Comparison of ENCODE assay signal across 17 cellular contexts in genomic region chr2:38592951-38593350, GRCh38. TPM values are rescaled to one million over a fixed set of nuclear protein-coding genes. Genes with fewer than 3 reads are reported as not detected.
A peak's percentile ranks its signal among the peaks of the same experiment; 100 is the strongest.
DNase-seq lines count a peak whose midpoint lies in the region; ATAC-seq and TF ChIP-seq lines count a peak whose summit lies in the region.
"Had no signal": no experiment of that assay in that cellular context is flagged by ENCODE, and none has a peak within 500 bp of the region (broad histone marks: within the 10 kb centered on the region; RNA-seq: fewer than 3 reads in every experiment).

No MANE protein-coding gene starts in this region.

- H3K9me3 ChIP-seq in breast epithelium (no peaks in the 10 kb centered on the region), RWPE2 (ENCODE audit: severe bottlenecking) (no peaks in the 10 kb centered on the region), esophagus muscularis mucosa (no peaks in the 10 kb centered on the region)

- no peaks in the 10 kb centered on the region for H3K27me3 ChIP-seq in breast epithelium
- no peaks in the 10 kb centered on the region for H3K27me3 ChIP-seq in RWPE2 (ENCODE audit: insufficient read depth, poor library complexity, severe bottlenecking)
- no peaks in the 10 kb centered on the region for H3K27me3 ChIP-seq in esophagus muscularis mucosa
- H3K27me3 ChIP-seq: brain microvascular endothelial cell had no signal

- ATAC-seq in RWPE2 (ENCODE audit: low read depth), result peak; percentile 96
- no peak for ATAC-seq in GM19455 (IDR thresholded peaks at IDR 0.05; ENCODE audit: unreplicated experiment)
- ATAC-seq: left ventricle myocardium superior; naive thymus-derived CD4-positive, alpha-beta T cell had no signal

- WGBS in esophagus muscularis mucosa, result 35% methylated on average over 2 of the region's 2 CpGs

- H3K27me3 Mint-ChIP-seq in MCF 10A (ENCODE audit: insufficient read depth, unreplicated experiment), result no peaks in the 10 kb centered on the region
- H3K27me3 Mint-ChIP-seq: naive thymus-derived CD4-positive, alpha-beta T cell had no signal

- TF ChIP-seq POLR2A in breast epithelium (IDR thresholded peaks at IDR 0.05), result no peak
- no peak for TF ChIP-seq POLR2A in esophagus muscularis mucosa (IDR thresholded peaks at IDR 0.05; ENCODE audit: low read depth)

- no peak overlapping the region for H3K4me3 Mint-ChIP-seq in MCF 10A (ENCODE audit: unreplicated experiment)
- H3K4me3 Mint-ChIP-seq: naive thymus-derived CD4-positive, alpha-beta T cell had no signal

- H3K4me1 ChIP-seq in breast epithelium (no peaks in the 10 kb centered on the region), RWPE2 (ENCODE audit: insufficient read depth, poor library complexity, severe bottlenecking) (peaks cover 21% of the 10 kb centered on the region), esophagus muscularis mucosa (peaks cover 54 to 100% (median 92%) of the 10 kb centered on the region in 4 donors)

- no peak for TF ChIP-seq CTCF in MCF 10A (IDR thresholded peaks at IDR 0.05; ENCODE audit: unreplicated experiment)
- TF ChIP-seq CTCF in breast epithelium (IDR thresholded peaks at IDR 0.05), result no peak
- TF ChIP-seq CTCF in RWPE2 (IDR thresholded peaks at IDR 0.05; ENCODE audit: poor library complexity, severe bottlenecking), result no peak
- TF ChIP-seq CTCF in esophagus muscularis mucosa (IDR thresholded peaks at IDR 0.05), result no peak

- H3K27ac ChIP-seq in breast epithelium (no peak overlapping the region), RWPE2 (ENCODE audit: poor library complexity, severe bottlenecking) (peak overlapping the region; percentile 40), esophagus muscularis mucosa (replicated peaks in 1 of 4) (peak overlapping the region in 3 of 4 donors; percentile 30 to 62 (median 51))
- H3K27ac ChIP-seq: brain microvascular endothelial cell had no signal

- no peaks in the 10 kb centered on the region for H3K36me3 ChIP-seq in breast epithelium
- peaks cover 30% of the 10 kb centered on the region for H3K36me3 ChIP-seq in RWPE2 (ENCODE audit: low read depth)
- H3K36me3 ChIP-seq in esophagus muscularis mucosa, result no peaks in the 10 kb centered on the region
- H3K36me3 ChIP-seq: brain microvascular endothelial cell had no signal

- DNase-seq in MCF 10A (ENCODE audit: unreplicated experiment), result peak; percentile 39
- DNase-seq in breast epithelium (ENCODE audit: low spot score in 2 of 2), result no peak
- no peak for DNase-seq in RWPE2 (ENCODE audit: low spot score)
- no peak for DNase-seq in esophagus muscularis mucosa (ENCODE audit: extremely low spot score)
- DNase-seq in AML-193 (lab: John Stamatoyannopoulos, UW), result no peak
- no peak for DNase-seq in T1000 (lab: John Stamatoyannopoulos, UW)
- no peak for DNase-seq in NCI-H146 (lab: John Stamatoyannopoulos, UW)
- DNase-seq: activated gamma-delta T cell; brain microvascular endothelial cell; DMS79; hypothalamus; left ventricle myocardium superior; naive thymus-derived CD4-positive, alpha-beta T cell; NCI-H1092; stimulated activated CD4-positive, alpha-beta T cell treated with anti-CD3 and anti-CD28 coated beads, Interleukin-2, amount 100 ng/mL, for 48 hours; trophoblast cell had no signal

- CTCF ChIA-PET in MCF 10A (lab: Yijun Ruan, JAX), result no interaction called here

- POLR2A ChIA-PET in MCF 10A (lab: Yijun Ruan, JAX), result interaction anchor here (0.7 to 1.7 kb wide), 3 partner anchors 9 to 158 kb away, joined by 4 to 21 read pairs (median 13); partner anchors contain the start of genes HNRNPLL and SRSF7

- H3K27ac Mint-ChIP-seq in MCF 10A (ENCODE audit: low read depth, unreplicated experiment), result peak overlapping the region; percentile 28

- no peaks in the 10 kb centered on the region for H3K9me3 Mint-ChIP-seq in MCF 10A (ENCODE audit: unreplicated experiment)
- H3K9me3 Mint-ChIP-seq: naive thymus-derived CD4-positive, alpha-beta T cell had no signal

- H3K4me1 Mint-ChIP-seq in MCF 10A (ENCODE audit: insufficient read depth, unreplicated experiment), result peaks cover 28% of the 10 kb centered on the region

- intact Hi-C loops in MCF 10A (cut with micrococcal nuclease) (no loop called here), breast epithelium (cut with DNase I; ENCODE audit: low total_unique reads) (no loop called here), esophagus muscularis mucosa (cut with DNase I) (no loop called here)

- no peak overlapping the region for H3K4me3 ChIP-seq in breast epithelium
- no peak overlapping the region for H3K4me3 ChIP-seq in RWPE2 (ENCODE audit: severe bottlenecking)
- H3K4me3 ChIP-seq in esophagus muscularis mucosa, result no peak overlapping the region

- peaks cover 11% of the 10 kb centered on the region for H3K36me3 Mint-ChIP-seq in MCF 10A (ENCODE audit: insufficient read depth, unreplicated experiment)

- no TSS peak for BruUV-seq in MCF 10A (replicated peaks; lab: Mats Ljungman, UMichigan)

- no peak for TF ChIP-seq EP300 in esophagus muscularis mucosa (IDR thresholded peaks at IDR 0.05)

RNA-seq across cellular contexts. Expression of gene HNRNPLL, which starts 9.8 kb away (rescaled TPM):
- 43.4 and 57.7 TPM in 2 replicates for total RNA-seq in MCF 10A (2022)
- total RNA-seq in breast epithelium, result 10 to 100 TPM; 48.3 to 75.1 (median 57.0) TPM
- 10 to 100 TPM; 50.2 to 61.5 (median 54.0) TPM for total RNA-seq in esophagus muscularis mucosa

Comparison
In these comparisons a context has a peak if more than half of its experiments do, and no peak if none do; other contexts are left out.
1. H3K27ac ChIP-seq: peak in RWPE2 (single experiment) and esophagus muscularis mucosa (3 of 4); none in breast epithelium (0 of 2).